Comparison of ENCODE assay signal across 15 cellular contexts in the genomic region with DNA sequence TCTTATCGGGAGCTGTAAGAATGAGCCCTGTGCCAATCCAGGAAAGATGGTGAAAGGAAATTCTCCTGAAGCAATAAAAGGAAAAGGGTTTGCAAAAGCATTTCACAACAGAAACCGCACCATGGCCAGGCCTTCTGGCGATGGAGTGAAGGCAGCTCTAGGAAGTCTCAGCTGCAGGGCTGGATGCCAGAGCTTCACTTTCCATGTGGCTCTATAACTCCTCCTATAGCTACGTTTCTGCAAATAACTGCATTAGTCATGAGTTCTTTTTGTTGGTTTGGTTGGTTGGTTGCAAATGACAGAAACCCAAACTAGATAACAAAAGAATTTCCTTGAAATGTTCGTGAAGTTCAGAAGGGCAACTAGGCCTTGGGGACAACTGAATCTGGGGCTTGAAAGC.
DNase-seq lines count a peak whose midpoint lies in the region; ATAC-seq, FAIRE-seq and TF ChIP-seq lines count a peak whose summit lies in the region.
"Had no signal": no experiment of that assay in that cellular context is flagged by ENCODE, and none has a peak within 500 bp of the region (broad histone marks: within the 10 kb centered on the region; RNA-seq: fewer than 3 reads in every experiment).

No MANE protein-coding gene starts in this region.

- no peaks in the 10 kb centered on the region for H4K20me1 ChIP-seq in HepG2 (ENCODE audit: insufficient read depth, low read length)

- H3K27ac Mint-ChIP-seq in Caco-2 (ENCODE audit: unreplicated experiment) = peak overlapping the region; percentile 88
- H3K27ac Mint-ChIP-seq: activated naive CD8-positive, alpha-beta T cell treated with anti-CD3 and anti-CD28 coated beads, Interleukin-2, amount 50 U/mL, for 24 hours; memory B cell had no signal

- POLR2A ChIA-PET in Caco-2 (lab: Charles Lee) (interaction anchor here (1.2 kb wide), 1 partner anchor 148 kb away, joined by 6 read pairs; a partner anchor contains a TSS), HepG2 (lab: Yijun Ruan, JAX) (no interaction called here)

- TF ChIP-seq CTCF in Caco-2 (IDR thresholded peaks at IDR 0.05; ENCODE audit: insufficient read depth in 1 of 2, low read depth in 1 of 2, low read length in 1 of 2, severe bottlenecking in 1 of 2, unreplicated experiment in 1 of 2) = no peak
- no peak for TF ChIP-seq CTCF in adrenal gland (IDR thresholded peaks at IDR 0.05)
- TF ChIP-seq CTCF in HepG2 (CRISPR knock-in tag; IDR thresholded peaks at IDR 0.05) = no peak

- intact Hi-C loops in Caco-2 (cut with micrococcal nuclease; ENCODE audit: unreplicated experiment) (loop anchor here (1.0 kb wide), 1 partner anchor 148 kb away; a partner anchor contains a TSS), adrenal gland (cut with DNase I) (loop anchor here (5.0 to 10.0 kb wide), 3 partner anchors 196 to 436 kb away; no protein-coding TSS in a partner anchor), HepG2 (cut with micrococcal nuclease; ENCODE audit: unreplicated experiment) (loop anchor here (5.0 kb wide), 2 partner anchors 41 to 436 kb away; no protein-coding TSS in a partner anchor)

- H3K36me3 ChIP-seq in Caco-2 (ENCODE audit: control insufficient read depth, insufficient read depth, low read length) (no peaks in the 10 kb centered on the region), adrenal gland (replicated peaks in 1 of 2) (no peaks in the 10 kb centered on the region), HepG2 (replicated peaks in 1 of 2; ENCODE audit: control insufficient read depth in 1 of 2, insufficient read depth in 2 of 2, low read length in 2 of 2) (no peaks in the 10 kb centered on the region)
- H3K36me3 ChIP-seq: esophagus muscularis mucosa had no signal

- H3K4me3 ChIP-seq in Caco-2 (ENCODE audit: low read depth, low read length) (no peak overlapping the region), adrenal gland (no peak overlapping the region), HepG2 (replicated peaks in 1 of 3; ENCODE audit: insufficient read depth in 1 of 3, low read depth in 2 of 3, low read length in 3 of 3) (no peak overlapping the region)
- H3K4me3 ChIP-seq: esophagus muscularis mucosa had no signal

- no peak overlapping the region for H3K27ac ChIP-seq in adrenal gland
- no peak overlapping the region for H3K27ac ChIP-seq in HepG2 (ENCODE audit: extremely low read length, insufficient read depth, low read length)
- H3K27ac ChIP-seq: esophagus muscularis mucosa, KMS-11, VCaP had no signal

- peak overlapping the region; percentile 13 for H3K4me3 Mint-ChIP-seq in Caco-2 (ENCODE audit: unreplicated experiment)
- H3K4me3 Mint-ChIP-seq: activated naive CD8-positive, alpha-beta T cell treated with anti-CD3 and anti-CD28 coated beads, Interleukin-2, amount 50 U/mL, for 24 hours; memory B cell had no signal

- H3K9me3 ChIP-seq in Caco-2 = no peaks in the 10 kb centered on the region
- no peaks in the 10 kb centered on the region for H3K9me3 ChIP-seq in adrenal gland (replicated peaks in 1 of 3)
- H3K9me3 ChIP-seq in HepG2 (ENCODE audit: low read length) = no peaks in the 10 kb centered on the region
- H3K9me3 ChIP-seq: esophagus muscularis mucosa had no signal

- TF ChIP-seq POLR2A in adrenal gland (IDR thresholded peaks at IDR 0.05) (no peak), HepG2 (IDR thresholded peaks at IDR 0.05; ENCODE audit: insufficient read depth in 1 of 2, low read depth in 2 of 2, low read length in 2 of 2) (no peak)

- CTCF ChIA-PET in Caco-2 (lab: Charles Lee) = interaction anchor here (0.7 to 3.2 kb wide), 8 partner anchors 47 to 201 kb away, joined by 3 to 29 read pairs (median 6); a partner anchor contains a TSS
- CTCF ChIA-PET in HepG2 (lab: Yijun Ruan, JAX; ENCODE audit: low intra/inter-chr PET ratio, low total read pairs) = interaction anchor here (1.4 to 2.6 kb wide), 2 partner anchors 82 to 200 kb away, joined by 3 to 29 read pairs; no protein-coding TSS in a partner anchor

- H2AFZ ChIP-seq in HepG2 (ENCODE audit: low read length) = no peak overlapping the region

- DNase-seq in Caco-2 = peak; percentile 77 to 83
- DNase-seq in M059J (ENCODE audit: low read depth) = peak; percentile 73
- DNase-seq in adrenal gland = peak in 4 of 7 donors; percentile 24 to 44 (median 32)
- peak; percentile 18 for DNase-seq in HepG2 (ENCODE audit: low spot score)
- DNase-seq: activated naive CD8-positive, alpha-beta T cell treated with anti-CD3 and anti-CD28 coated beads, Interleukin-2, amount 50 U/mL, for 24 hours; DND-41; NCI-H748 treated with DMSO at 0.1 percent for 48 hours had no signal

- no peak overlapping the region for H3K9ac ChIP-seq in HepG2 (ENCODE audit: insufficient read depth, low read depth, low read length)
- H3K9ac ChIP-seq: KMS-11 had no signal

- H3K79me2 ChIP-seq in HepG2 (ENCODE audit: insufficient read depth, low read length) = no peaks in the 10 kb centered on the region

- H3K36me3 Mint-ChIP-seq in Caco-2 (ENCODE audit: insufficient read depth, unreplicated experiment) = peaks cover 44% of the 10 kb centered on the region
- H3K36me3 Mint-ChIP-seq: memory B cell had no signal

- H3K27me3 ChIP-seq in Caco-2 (replicated peaks; ENCODE audit: control insufficient read depth, insufficient read depth, low read length) (no peaks in the 10 kb centered on the region), adrenal gland (no peaks in the 10 kb centered on the region), HepG2 (ENCODE audit: control insufficient read depth in 1 of 2, insufficient read depth in 2 of 2, low read length in 2 of 2) (no peaks in the 10 kb centered on the region)
- H3K27me3 ChIP-seq: esophagus muscularis mucosa had no signal

- H3K27me3 Mint-ChIP-seq in Caco-2 (ENCODE audit: insufficient read depth, unreplicated experiment) = no peaks in the 10 kb centered on the region
- H3K27me3 Mint-ChIP-seq: activated naive CD8-positive, alpha-beta T cell treated with anti-CD3 and anti-CD28 coated beads, Interleukin-2, amount 50 U/mL, for 24 hours had no signal

- H3K4me2 ChIP-seq in HepG2 (ENCODE audit: low read depth, low read length) = no peak overlapping the region
- H3K4me2 ChIP-seq: KMS-11 had no signal

- no peak for TF ChIP-seq RAD21 in HepG2 (CRISPR knock-in tag; IDR thresholded peaks at IDR 0.05)

- peaks cover 68% of the 10 kb centered on the region for H3K4me1 Mint-ChIP-seq in Caco-2 (ENCODE audit: low read depth, unreplicated experiment)

- H3K9me3 Mint-ChIP-seq in Caco-2 (ENCODE audit: unreplicated experiment) = no peaks in the 10 kb centered on the region
- H3K9me3 Mint-ChIP-seq: activated naive CD8-positive, alpha-beta T cell treated with anti-CD3 and anti-CD28 coated beads, Interleukin-2, amount 50 U/mL, for 24 hours; memory B cell had no signal

- in situ Hi-C loops in HepG2 (cut with HindIII; ENCODE audit: extremely low pct_ligation_motif_present, low pct_unique_long_range_greater_than_20kb) = loop anchor here (5.0 kb wide), 2 partner anchors 86 to 196 kb away; a partner anchor contains a TSS

- peaks cover 72% of the 10 kb centered on the region for H3K4me1 ChIP-seq in Caco-2
- no peaks in the 10 kb centered on the region for H3K4me1 ChIP-seq in adrenal gland (replicated peaks in 1 of 2)
- peaks cover 60% of the 10 kb centered on the region for H3K4me1 ChIP-seq in HepG2 (ENCODE audit: insufficient read depth, low read length)

- FAIRE-seq in HepG2 (lab: Jason Lieb, UNC) = no peak

- BruUV-seq in Caco-2 (replicated peaks; lab: Mats Ljungman, UMichigan) (no TSS peak), HepG2 (replicated peaks; lab: Mats Ljungman, UMichigan) (no TSS peak)

- 41 to 53% (median 44%) methylated on average over 5 of the region's 5 CpGs for WGBS in adrenal gland, 4 donors
- WGBS in HepG2 (ENCODE audit: low lambda C conversion rate) = 46% methylated on average over 5 of the region's 5 CpGs

- no peak for TF ChIP-seq EP300 in HepG2 (IDR thresholded peaks at IDR 0.05; ENCODE audit: low read depth in 2 of 2, low read length in 2 of 2)
- no peak for TF ChIP-seq EP300 in HepG2 (CRISPR knock-in tag; IDR thresholded peaks at IDR 0.05; ENCODE audit: borderline replicate concordance)

- ATAC-seq in HepG2 (no peak), HG02588 (IDR thresholded peaks at IDR 0.05; ENCODE audit: unreplicated experiment) (no peak), GM18861 (IDR thresholded peaks at IDR 0.05; ENCODE audit: unreplicated experiment) (no peak), HG02840 (IDR thresholded peaks at IDR 0.05; ENCODE audit: low FRiP score, unreplicated experiment) (no peak), GM21576 (IDR thresholded peaks at IDR 0.05; ENCODE audit: unreplicated experiment) (no peak)

TF ChIP-seq in HepG2, 621 proteins besides CTCF, POLR2A, EP300 and RAD21 (continues in another document):
- TF ChIP-seq, protein P1, sequence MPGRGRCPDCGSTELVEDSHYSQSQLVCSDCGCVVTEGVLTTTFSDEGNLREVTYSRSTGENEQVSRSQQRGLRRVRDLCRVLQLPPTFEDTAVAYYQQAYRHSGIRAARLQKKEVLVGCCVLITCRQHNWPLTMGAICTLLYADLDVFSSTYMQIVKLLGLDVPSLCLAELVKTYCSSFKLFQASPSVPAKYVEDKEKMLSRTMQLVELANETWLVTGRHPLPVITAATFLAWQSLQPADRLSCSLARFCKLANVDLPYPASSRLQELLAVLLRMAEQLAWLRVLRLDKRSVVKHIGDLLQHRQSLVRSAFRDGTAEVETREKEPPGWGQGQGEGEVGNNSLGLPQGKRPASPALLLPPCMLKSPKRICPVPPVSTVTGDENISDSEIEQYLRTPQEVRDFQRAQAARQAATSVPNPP (CRISPR knock-in tag; IDR thresholded peaks at IDR 0.05) = no peak
- no peak for TF ChIP-seq ZSCAN9 (CRISPR knock-in tag; IDR thresholded peaks at IDR 0.05; ENCODE audit: borderline replicate concordance)
- TF ChIP-seq ZNF572 (CRISPR knock-in tag; IDR thresholded peaks at IDR 0.05) = no peak
- TF ChIP-seq ZBTB3 (CRISPR knock-in tag; IDR thresholded peaks at IDR 0.05; ENCODE audit: borderline replicate concordance, low read depth) = no peak
- no peak for TF ChIP-seq BCL6 (CRISPR knock-in tag; IDR thresholded peaks at IDR 0.05)
- TF ChIP-seq, protein P2, sequence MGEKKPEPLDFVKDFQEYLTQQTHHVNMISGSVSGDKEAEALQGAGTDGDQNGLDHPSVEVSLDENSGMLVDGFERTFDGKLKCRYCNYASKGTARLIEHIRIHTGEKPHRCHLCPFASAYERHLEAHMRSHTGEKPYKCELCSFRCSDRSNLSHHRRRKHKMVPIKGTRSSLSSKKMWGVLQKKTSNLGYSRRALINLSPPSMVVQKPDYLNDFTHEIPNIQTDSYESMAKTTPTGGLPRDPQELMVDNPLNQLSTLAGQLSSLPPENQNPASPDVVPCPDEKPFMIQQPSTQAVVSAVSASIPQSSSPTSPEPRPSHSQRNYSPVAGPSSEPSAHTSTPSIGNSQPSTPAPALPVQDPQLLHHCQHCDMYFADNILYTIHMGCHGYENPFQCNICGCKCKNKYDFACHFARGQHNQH (CRISPR knock-in tag; IDR thresholded peaks at IDR 0.05) = no peak

Comparison
In these comparisons a context has a peak if more than half of its experiments do, and no peak if none do; other contexts are left out.
1. DNase-seq: peak in every context shown above with its lines; median percentile 80 in Caco-2; 73 in M059J; 32 in adrenal gland; 18 in HepG2.